In genomic region chr12:52892974-52893373, GRCh38 we compare ENCODE assay signal across 19 cellular contexts. TPM values are rescaled to one million over a fixed set of nuclear protein-coding genes. Genes with fewer than 3 reads are reported as not detected.
DNase-seq lines count a peak whose midpoint lies in the region; ATAC-seq, FAIRE-seq and TF ChIP-seq lines count a peak whose summit lies in the region.
"Had no signal": no experiment of that assay in that cellular context is flagged by ENCODE, and none has a peak within 500 bp of the region (broad histone marks: within the 10 kb centered on the region; RNA-seq: fewer than 3 reads in every experiment).

No MANE protein-coding gene starts in this region.

- TF ChIP-seq RAD21 in HCT116 (IDR thresholded peaks at IDR 0.05; ENCODE audit: low read depth): no peak
- TF ChIP-seq RAD21 in H1 (IDR thresholded peaks at IDR 0.05 in 1 of 2, conservative IDR thresholded peaks at IDR 0.05 in 1 of 2; ENCODE audit: low read depth in 2 of 2, low read length in 2 of 2): no peak

- H3K23ac ChIP-seq in H1 (ENCODE audit: insufficient read length): no peak overlapping the region

- no peak overlapping the region for H3K18ac ChIP-seq in H1 (ENCODE audit: extremely low read depth, low read length)

- no peak for TF ChIP-seq CTCF in HCT116 (IDR thresholded peaks at IDR 0.05 in 2 of 3, conservative IDR thresholded peaks at IDR 0.05 in 1 of 3; ENCODE audit: borderline replicate concordance in 1 of 3, insufficient read depth in 1 of 3, low read depth in 2 of 3, low read length in 2 of 3)
- TF ChIP-seq CTCF in Panc1 (IDR thresholded peaks at IDR 0.05): no peak
- no peak for TF ChIP-seq CTCF in H1 (IDR thresholded peaks at IDR 0.05; ENCODE audit: control extremely low read depth in 1 of 3, insufficient read depth in 1 of 3, low read depth in 1 of 3, low read length in 3 of 3)

- no peaks in the 10 kb centered on the region for H3K79me1 ChIP-seq in H1 (ENCODE audit: low read depth, low read length)

- no peak overlapping the region for H3K4me3 ChIP-seq in HCT116 (replicated peaks in 1 of 2; ENCODE audit: low read depth in 1 of 2, low read length in 2 of 2)
- H3K4me3 ChIP-seq in Panc1 (ENCODE audit: low read depth in 2 of 2, low read length in 2 of 2): no peak overlapping the region
- H3K4me3 ChIP-seq in H1 (ENCODE audit: extremely low read depth in 1 of 4, insufficient read depth in 2 of 4, low read depth in 3 of 4, low read length in 4 of 4): no peak overlapping the region

- no peak overlapping the region for H2BK12ac ChIP-seq in H1 (ENCODE audit: low read depth, low read length)

- no peak overlapping the region for H2BK20ac ChIP-seq in H1 (ENCODE audit: low read length)

- no peak overlapping the region for H3K4me2 ChIP-seq in HCT116 (ENCODE audit: low read length)
- no peak overlapping the region for H3K4me2 ChIP-seq in H1 (ENCODE audit: insufficient read depth in 1 of 2, low read depth in 2 of 2, low read length in 2 of 2)

- H2AK5ac ChIP-seq in H1 (ENCODE audit: low read depth, low read length): no peak overlapping the region

- POLR2A ChIA-PET in HCT116 (lab: Charles Lee) (interaction anchor here (1.3 to 5.9 kb wide), 2 partner anchors 13 to 87 kb away, joined by 3 to 81 read pairs; partner anchors contain the start of gene KRT8), Panc1 (lab: Charles Lee) (no interaction called here), H1 (lab: Charles Lee; ENCODE audit: partially characterized antibody) (interaction anchor here (1.3 to 1.7 kb wide), 2 partner anchors 10 to 15 kb away, joined by 3 to 6 read pairs; no protein-coding TSS in a partner anchor)

- CTCF ChIA-PET in HCT116 (lab: Charles Lee) (interaction anchor here (2.5 kb wide), 1 partner anchor 87 kb away, joined by 10 read pairs; no protein-coding TSS in a partner anchor), Panc1 (lab: Charles Lee) (no interaction called here), H1 (lab: Charles Lee; ENCODE audit: partially characterized antibody) (interaction anchor here (1.4 to 36.8 kb wide), 4 partner anchors 12 to 94 kb away, joined by 4 to 1250 read pairs (median 332); partner anchors contain the start of gene KRT18)

- no peaks in the 10 kb centered on the region for H3K9me2 ChIP-seq in HCT116 (ENCODE audit: insufficient read depth)

- H3K27me3 ChIP-seq in HCT116 (ENCODE audit: insufficient read depth, low read length) (no peaks in the 10 kb centered on the region), Panc1 (ENCODE audit: control insufficient read depth, insufficient read depth, low read length) (no peaks in the 10 kb centered on the region), H1 (replicated peaks in 1 of 4; ENCODE audit: control insufficient read depth in 3 of 4, extremely low read depth in 1 of 4, insufficient read depth in 3 of 4, low read length in 3 of 4) (no peaks in the 10 kb centered on the region)

- no peak for TF ChIP-seq EP300 in H1 (IDR thresholded peaks at IDR 0.05; ENCODE audit: borderline replicate concordance in 1 of 2, low read depth in 2 of 2, low read length in 2 of 2)

- no peak overlapping the region for H4K91ac ChIP-seq in H1 (replicated peaks; ENCODE audit: insufficient read length, low read length)

- H2AFZ ChIP-seq in HCT116 (ENCODE audit: low read depth, low read length, poor library complexity, severe bottlenecking) (no peak overlapping the region), H1 (ENCODE audit: low read length) (no peak overlapping the region)

- H3K9me3 ChIP-seq in HCT116 (ENCODE audit: control insufficient read depth in 1 of 2, insufficient read depth in 1 of 2, low read depth in 1 of 2, low read length in 2 of 2): no peaks in the 10 kb centered on the region
- H3K9me3 ChIP-seq in Panc1 (ENCODE audit: control insufficient read depth, insufficient read depth, low read depth, low read length): no peaks in the 10 kb centered on the region
- no peaks in the 10 kb centered on the region for H3K9me3 ChIP-seq in H1 (ENCODE audit: insufficient read depth in 2 of 2, low read depth in 1 of 2, low read length in 1 of 2)

- no peak overlapping the region for H4K5ac ChIP-seq in H1 (ENCODE audit: insufficient read length, low read depth, low read length)

- TF ChIP-seq POLR2A in HCT116 (IDR thresholded peaks at IDR 0.05; ENCODE audit: borderline replicate concordance, extremely low read depth, insufficient read depth, insufficient read length) (no peak), H1 (IDR thresholded peaks at IDR 0.05; ENCODE audit: control extremely low read depth in 1 of 2, low read depth in 2 of 2, low read length in 2 of 2) (no peak)

- H3K14ac ChIP-seq in H1 (ENCODE audit: insufficient read length): no peak overlapping the region

- in situ Hi-C loops in Panc1 (cut with HindIII; ENCODE audit: low pct_unique_long_range_greater_than_20kb, low sequenced_read_pairs): loop anchor here (25.0 kb wide), 1 partner anchor 94 kb away; no protein-coding TSS in a partner anchor

- ATAC-seq in HCT116 (no peak), Panc1 (no peak)

- no peak overlapping the region for H2BK5ac ChIP-seq in H1 (ENCODE audit: low read depth, low read length)

- H3K36me3 ChIP-seq in HCT116 (ENCODE audit: control insufficient read depth in 1 of 2, insufficient read depth in 2 of 2, low read length in 2 of 2): peaks cover 4 to 8% of the 10 kb centered on the region in 2 experiments; a peak in 2 of 4 replicates
- 0 out of 2 replicates have a peak, but pooled peaks cover 2% of the 10 kb centered on the region for H3K36me3 ChIP-seq in Panc1 (ENCODE audit: control insufficient read depth, insufficient read depth, low read length)
- peaks cover 0 to 14% (median 8%) of the 10 kb centered on the region in 4 experiments; a peak in 6 of 8 replicates for H3K36me3 ChIP-seq in H1 (ENCODE audit: control insufficient read depth in 2 of 4, insufficient read depth in 4 of 4, low read length in 3 of 4)

- H3K79me2 ChIP-seq in HCT116 (ENCODE audit: insufficient read depth, low read length): peaks cover 3% of the 10 kb centered on the region; the same call in 1 of the 2 replicates
- H3K79me2 ChIP-seq in H1 (ENCODE audit: control insufficient read depth in 1 of 2, insufficient read depth in 2 of 2, low read length in 2 of 2): no peaks in the 10 kb centered on the region

- intact Hi-C loops in HCT116 (cut with micrococcal nuclease) (no loop called here), Panc1 (cut with micrococcal nuclease; ENCODE audit: unreplicated experiment) (no loop called here)

- no peak overlapping the region for H3K56ac ChIP-seq in H1 (replicated peaks; ENCODE audit: insufficient read length, low read depth, low read length)

- H3K23me2 ChIP-seq in H1 (ENCODE audit: low read depth, low read length): no peaks in the 10 kb centered on the region

- H2BK120ac ChIP-seq in H1 (replicated peaks; ENCODE audit: low read depth, low read length): no peak overlapping the region

- H3K9ac ChIP-seq in HCT116 (ENCODE audit: low read length): no peak overlapping the region
- H3K9ac ChIP-seq in H1 (replicated peaks in 1 of 4; ENCODE audit: extremely low read depth in 1 of 4, low read depth in 3 of 4, low read length in 3 of 4): no peak overlapping the region

- no peak overlapping the region for H4K8ac ChIP-seq in H1 (ENCODE audit: extremely low read depth, insufficient read depth, low read length)

- BruUV-seq in HCT116 (replicated peaks; lab: Mats Ljungman, UMichigan) (no TSS peak), Panc1 (replicated peaks; lab: Mats Ljungman, UMichigan) (no TSS peak)

- DNase-seq in HCT116 (ENCODE audit: low read depth, low spot score): no peak
- DNase-seq in Panc1 (ENCODE audit: low read depth, low spot score): no peak
- DNase-seq in H1 (ENCODE audit: low read depth in 1 of 2, low spot score in 2 of 2): no peak
- DNase-seq in islet precursor cell: no peak
- DNase-seq in DMS 273 (lab: John Stamatoyannopoulos, UW; ENCODE audit: unreplicated experiment): no peak
- DNase-seq in kidney tubule cell (ENCODE audit: low spot score): no peak
- DNase-seq: AML-193; CD4-positive, alpha-beta T cell; DMS79 treated with DMSO at 0.1 percent for 48 hours; GF-D8; GOT3; H9; IMR-90; KBM-7 had no signal

- H3K4me1 ChIP-seq in HCT116 (ENCODE audit: control insufficient read depth in 1 of 2, insufficient read depth in 2 of 2, low read length in 2 of 2) (peaks cover 32 to 39% of the 10 kb centered on the region in 2 experiments), Panc1 (ENCODE audit: control insufficient read depth, insufficient read depth, low read length) (peaks cover 29% of the 10 kb centered on the region), H1 (replicated peaks in 1 of 4; ENCODE audit: control insufficient read depth in 3 of 4, insufficient read depth in 4 of 4, low read length in 3 of 4) (no peaks in the 10 kb centered on the region)

- H3K27ac ChIP-seq in HCT116 (ENCODE audit: low read depth, low read length): no peak overlapping the region
- H3K27ac ChIP-seq in Panc1 (ENCODE audit: low read length): peak overlapping the region; percentile 55
- H3K27ac ChIP-seq in H1 (ENCODE audit: low read depth, low read length): no peak overlapping the region
- H3K27ac ChIP-seq: C4-2B, HL-60 had no signal

- RAD21 ChIA-PET in HCT116 (lab: Charles Lee; ENCODE audit: low non-redundant PET in 1 of 2, low total read pairs in 2 of 2, uncharacterized antibody in 2 of 2, unreplicated experiment in 2 of 2): interaction anchor here in 1 of 2 experiments (0.7 kb wide), 1 partner anchor 87 kb away, joined by 3 read pairs; no protein-coding TSS in a partner anchor

- H2BK15ac ChIP-seq in H1 (ENCODE audit: low read length): no peak overlapping the region

- no peak for FAIRE-seq in H1 (lab: Jason Lieb, UNC)
- FAIRE-seq: A204.1, HTR-8/SVneo had no signal

- no peaks in the 10 kb centered on the region; the same call in 1 of the 2 replicates for H4K20me1 ChIP-seq in HCT116 (ENCODE audit: insufficient read depth)
- H4K20me1 ChIP-seq in H1 (replicated peaks in 1 of 2; ENCODE audit: control insufficient read depth in 1 of 2, insufficient read depth in 2 of 2, low read length in 2 of 2): peaks cover 0 to 6% of the 10 kb centered on the region in 2 experiments

- no peak overlapping the region for H3K4ac ChIP-seq in H1 (replicated peaks; ENCODE audit: insufficient read length, low read depth, low read length)

RNA-seq across cellular contexts. Expression of gene KRT8, which starts 11.9 kb away (rescaled TPM):
- 1,655 TPM for total RNA-seq in HCT116 (2021; ENCODE audit: unreplicated experiment)
- polyA plus RNA-seq in HCT116 (2012): 1,805 and 2,066 TPM in 2 replicates
- 6,125 TPM for total RNA-seq in Panc1 (2021; ENCODE audit: unreplicated experiment)
- polyA plus RNA-seq in Panc1 (2012; ENCODE audit: insufficient read length): 7,157 TPM
- total RNA-seq in H1 (2021; fragmentation: NEBNext Ultra II Directional; extraction: Animal tissue kit (Norgen Biotek cat#: 25700)): 283 and 290 TPM in 2 replicates
- polyA plus RNA-seq in H1 (2011; rRNA removed): 280 and 311 TPM in 2 replicates
- polyA plus RNA-seq in H1 (2011; cell fraction: cytosol; rRNA removed): 279 TPM
- 247 TPM for polyA plus RNA-seq in H1 (2011; cell fraction: nucleus; rRNA removed)
- 299 to 366 TPM (median 352 TPM) in 4 replicates for polyA plus RNA-seq in H1 (2012, experiment 1 of 2)
- 463 TPM for polyA plus RNA-seq in H1 (2012, experiment 2 of 2)
- polyA plus RNA-seq in H1 (2013, experiment 1 of 2): 311 TPM
- polyA plus RNA-seq in H1 (2013, experiment 2 of 2): 291 TPM
- polyA minus RNA-seq in H1 (2011; rRNA and poly(A)+ RNA removed): 235 and 239 TPM in 2 replicates
- 185 TPM for polyA minus RNA-seq in H1 (2011; cell fraction: cytosol; rRNA and poly(A)+ RNA removed)
- 128 TPM for polyA minus RNA-seq in H1 (2011; cell fraction: nucleus; rRNA and poly(A)+ RNA removed)

RNA-seq across cellular contexts. Expression of gene KRT78, which starts 44.2 kb away (rescaled TPM):
- total RNA-seq in HCT116 (2021; ENCODE audit: unreplicated experiment) (not detected), Panc1 (2021; ENCODE audit: unreplicated experiment) (not detected)
- polyA plus RNA-seq in HCT116 (2012): 0.06 TPM in 1 of 2 replicates, not detected in the other
- polyA plus RNA-seq in Panc1 (2012; ENCODE audit: insufficient read length): not detected
- total RNA-seq in H1 (2021; fragmentation: NEBNext Ultra II Directional; extraction: Animal tissue kit (Norgen Biotek cat#: 25700)): not detected in 2 replicates
- polyA plus RNA-seq in H1 (2011; rRNA removed): not detected in 2 replicates
- not detected for polyA plus RNA-seq in H1 (2011; cell fraction: cytosol; rRNA removed)
- polyA plus RNA-seq in H1 (2011; cell fraction: nucleus; rRNA removed): not detected
- polyA plus RNA-seq in H1 (2012, experiment 1 of 2): not detected in 4 replicates
- polyA plus RNA-seq in H1 (2012, experiment 2 of 2): not detected
- polyA plus RNA-seq in H1 (2013, experiment 1 of 2): not detected
- polyA plus RNA-seq in H1 (2013, experiment 2 of 2): not detected
- polyA minus RNA-seq in H1 (2011; rRNA and poly(A)+ RNA removed): not detected in 2 replicates
- not detected for polyA minus RNA-seq in H1 (2011; cell fraction: cytosol; rRNA and poly(A)+ RNA removed)
- polyA minus RNA-seq in H1 (2011; cell fraction: nucleus; rRNA and poly(A)+ RNA removed): not detected
- total RNA-seq: CD4-positive, alpha-beta T cell; H9; IMR-90 had no signal
- polyA plus RNA-seq: BJ, IMR-90 had no signal

RNA-seq across cellular contexts. Expression of gene KRT18, which starts 55.9 kb away (rescaled TPM):
- 1,229 TPM for total RNA-seq in HCT116 (2021; ENCODE audit: unreplicated experiment)
- polyA plus RNA-seq in HCT116 (2012): 1,596 and 1,648 TPM in 2 replicates
- total RNA-seq in Panc1 (2021; ENCODE audit: unreplicated experiment): 4,079 TPM
- polyA plus RNA-seq in Panc1 (2012; ENCODE audit: insufficient read length): 4,352 TPM
- total RNA-seq in H1 (2021; fragmentation: NEBNext Ultra II Directional; extraction: Animal tissue kit (Norgen Biotek cat#: 25700)): 375 and 391 TPM in 2 replicates
- 236 and 263 TPM in 2 replicates for polyA plus RNA-seq in H1 (2011; rRNA removed)
- polyA plus RNA-seq in H1 (2011; cell fraction: cytosol; rRNA removed): 320 TPM
- 356 TPM for polyA plus RNA-seq in H1 (2011; cell fraction: nucleus; rRNA removed)
- polyA plus RNA-seq in H1 (2012, experiment 1 of 2): 381 to 481 TPM (median 444 TPM) in 4 replicates
- 459 TPM for polyA plus RNA-seq in H1 (2012, experiment 2 of 2)
- 314 TPM for polyA plus RNA-seq in H1 (2013, experiment 1 of 2)
- polyA plus RNA-seq in H1 (2013, experiment 2 of 2): 311 TPM
- polyA minus RNA-seq in H1 (2011; rRNA and poly(A)+ RNA removed): 184 and 221 TPM in 2 replicates
- 173 TPM for polyA minus RNA-seq in H1 (2011; cell fraction: cytosol; rRNA and poly(A)+ RNA removed)
- 115 TPM for polyA minus RNA-seq in H1 (2011; cell fraction: nucleus; rRNA and poly(A)+ RNA removed)

RNA-seq across cellular contexts. Expression of gene KRT79, which starts 58.9 kb away (rescaled TPM):
- total RNA-seq in HCT116 (2021; ENCODE audit: unreplicated experiment): not detected
- not detected in 2 replicates for polyA plus RNA-seq in HCT116 (2012)
- not detected for total RNA-seq in Panc1 (2021; ENCODE audit: unreplicated experiment)
- 0.11 TPM for polyA plus RNA-seq in Panc1 (2012; ENCODE audit: insufficient read length)
- not detected in 2 replicates for total RNA-seq in H1 (2021; fragmentation: NEBNext Ultra II Directional; extraction: Animal tissue kit (Norgen Biotek cat#: 25700))
- polyA plus RNA-seq in H1 (2011; rRNA removed): not detected in 2 replicates
- not detected for polyA plus RNA-seq in H1 (2011; cell fraction: cytosol; rRNA removed)
- not detected for polyA plus RNA-seq in H1 (2011; cell fraction: nucleus; rRNA removed)
- not detected in 4 replicates for polyA plus RNA-seq in H1 (2012, experiment 1 of 2)
- not detected for polyA plus RNA-seq in H1 (2012, experiment 2 of 2)
- not detected for polyA plus RNA-seq in H1 (2013, experiment 1 of 2)
- polyA plus RNA-seq in H1 (2013, experiment 2 of 2): not detected
- not detected in 2 replicates for polyA minus RNA-seq in H1 (2011; rRNA and poly(A)+ RNA removed)
- not detected for polyA minus RNA-seq in H1 (2011; cell fraction: cytosol; rRNA and poly(A)+ RNA removed)
- polyA minus RNA-seq in H1 (2011; cell fraction: nucleus; rRNA and poly(A)+ RNA removed): not detected
- total RNA-seq: CD4-positive, alpha-beta T cell; H9 had no signal
- polyA plus RNA-seq: BJ had no signal
